ENCODE assay signal across 8 cellular contexts in genomic region chr2:64750817-64751285, GRCh38.
DNase-seq lines count a peak whose midpoint lies in the region; ATAC-seq and TF ChIP-seq lines count a peak whose summit lies in the region.

No MANE protein-coding gene starts in this region.

- CTCF ChIA-PET in AG04450 (lab: Charles Lee) = interaction anchor here (0.5 to 2.4 kb wide), 23 partner anchors 11 to 503 kb away, joined by 3 to 15 read pairs (median 4); partner anchors contain the start of gene SERTAD2

- peak; percentile 89 for ATAC-seq in GM18909 (IDR thresholded peaks at IDR 0.05; ENCODE audit: poor library complexity, unreplicated experiment)
- peak; percentile 83 for ATAC-seq in HG03196 (IDR thresholded peaks at IDR 0.05; ENCODE audit: unreplicated experiment)
- peak; percentile 89 to 91 for ATAC-seq in activated CD4-positive, CD25-positive, alpha-beta regulatory T cell treated with anti-CD3 and anti-CD28 coated beads, Interleukin-2, amount 50 U/mL, for 24 hours
- ATAC-seq in left lobe of liver = peak; percentile 79

- DNase-seq in AG04450 (ENCODE audit: low read depth, low spot score) (peak; percentile 100), NCI-H345 treated with DMSO at 0.1 percent for 48 hours (lab: John Stamatoyannopoulos, UW; ENCODE audit: unreplicated experiment) (peak; percentile 99), cerebellum (ENCODE audit: low spot score) (peak; percentile 99), left lobe of liver (ENCODE audit: low spot score) (peak; percentile 100)
- peak; percentile 97 for DNase-seq in stimulated activated CD4-positive, alpha-beta T cell treated with anti-CD3 and anti-CD28 coated beads, Interleukin-2, amount 100 ng/mL, for 4 hours (ENCODE audit: low read depth)

- H3K4me3 ChIP-seq in AG04450 (ENCODE audit: low read depth, low read length) = peak overlapping the region; percentile 85

- POLR2A ChIA-PET in AG04450 (lab: Yijun Ruan, JAX) = interaction anchor here (0.6 to 3.9 kb wide), 21 partner anchors 9 to 733 kb away, joined by 3 to 106 read pairs (median 5); partner anchors contain the start of gene SERTAD2

- no peak for TF ChIP-seq CTCF in AG04450 (IDR thresholded peaks at IDR 0.05; ENCODE audit: low read depth, low read length)

- H3K9me3 ChIP-seq in AG04450 (ENCODE audit: control insufficient read depth, insufficient read depth, low read length) = no peaks in the 10 kb centered on the region

- H3K27me3 ChIP-seq in AG04450 (ENCODE audit: control insufficient read depth, insufficient read depth, low read length) = no peaks in the 10 kb centered on the region

- H3K27ac ChIP-seq in AG04450 (ENCODE audit: low read depth, low read length) = peak overlapping the region; percentile 60

Comparison
In these comparisons a context has a peak if more than half of its experiments do, and no peak if none do; other contexts are left out.
1. Peak in every context shown above with its lines: DNase-seq, ATAC-seq, H3K4me3 ChIP-seq and H3K27ac ChIP-seq.